In the genomic region with DNA sequence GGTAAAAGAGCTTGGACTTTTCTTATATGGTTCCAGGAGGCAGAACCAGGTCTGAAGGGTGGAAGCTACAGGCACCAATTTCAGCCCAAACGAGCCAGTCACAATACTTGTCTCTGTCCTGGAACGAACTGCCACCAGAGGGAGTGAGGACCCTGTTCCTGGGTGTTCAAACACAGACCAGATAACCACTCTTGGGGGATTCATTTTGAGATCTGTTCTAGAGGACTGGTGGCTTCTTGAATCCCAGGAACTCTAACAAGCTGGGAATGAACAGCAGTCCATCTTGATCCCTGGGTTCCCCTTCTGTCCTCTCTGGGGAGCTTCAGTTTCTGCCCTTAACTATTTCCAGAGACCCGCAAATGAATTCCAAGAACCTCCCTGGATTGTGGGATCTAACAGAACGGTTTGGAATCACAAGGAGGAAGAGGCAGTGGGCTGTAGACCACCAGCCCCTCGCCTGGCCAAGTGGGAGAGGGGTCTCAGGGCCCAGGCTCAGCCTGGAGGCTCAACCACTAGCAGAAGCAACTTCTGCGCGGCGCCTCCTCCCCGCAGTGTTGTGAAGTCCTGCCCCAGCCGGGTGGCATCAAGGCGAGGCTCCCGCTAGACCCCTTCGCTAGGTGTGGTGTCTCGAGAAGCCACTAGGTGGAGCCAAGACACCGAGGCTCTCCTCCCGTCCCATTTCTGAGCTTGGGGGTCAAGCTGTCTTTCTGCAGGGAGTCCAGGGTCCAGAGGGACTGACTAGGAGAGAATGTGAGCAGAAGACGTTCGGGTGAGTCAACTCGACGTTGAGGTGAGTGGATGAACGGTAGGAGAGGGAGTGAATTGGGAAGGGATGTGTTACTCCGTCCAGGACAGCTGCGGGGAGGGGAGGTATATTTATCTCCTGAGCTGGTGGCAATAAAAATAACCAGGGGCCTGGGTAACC, we compare ENCODE assay signal across 8 cellular contexts. TPM values are rescaled to one million over a fixed set of nuclear protein-coding genes. Genes with fewer than 3 reads are reported as not detected.
DNase-seq lines count a peak whose midpoint lies in the region; ATAC-seq, FAIRE-seq and TF ChIP-seq lines count a peak whose summit lies in the region.

No MANE protein-coding gene starts in this region.

- intact Hi-C loops in endothelial cell of umbilical vein (cut with micrococcal nuclease) = loop anchor here (1.0 kb wide), 6 partner anchors 16 to 238 kb away; a partner anchor contains a TSS

- H3K4me3 ChIP-seq in GM12865 (ENCODE audit: low read depth, low read length) (no peak overlapping the region), OCI-LY1 (ENCODE audit: low read depth, low read length, poor library complexity, severe bottlenecking) (no peak overlapping the region), endothelial cell of umbilical vein (replicated peaks in 1 of 3; ENCODE audit: insufficient read depth in 1 of 3, low read depth in 1 of 3, low read length in 3 of 3) (no peak overlapping the region)

- dilution Hi-C loops in endothelial cell of umbilical vein (cut with MboI; ENCODE audit: extremely low pct_ligation_motif_present, low sequenced_read_pairs) = no loop called here

- H4K20me1 ChIP-seq in OCI-LY1 (ENCODE audit: insufficient read depth, low read length) (no peaks in the 10 kb centered on the region), endothelial cell of umbilical vein (replicated peaks; ENCODE audit: control insufficient read depth, extremely low read depth, insufficient read depth, low read length) (no peaks in the 10 kb centered on the region)

- CTCF ChIA-PET in endothelial cell of umbilical vein (lab: Charles Lee) = interaction anchor here (0.6 to 16.7 kb wide), 67 partner anchors 11 to 401 kb away, joined by 3 to 546 read pairs (median 5); a partner anchor contains a TSS

- no TSS peak for BruUV-seq in endothelial cell of umbilical vein (replicated peaks; lab: Mats Ljungman, UMichigan)

- H3F3A ChIP-seq in OCI-LY1 (ENCODE audit: insufficient read depth, low read length) = no peaks in the 10 kb centered on the region

- H3K4me1 ChIP-seq in OCI-LY1 (ENCODE audit: insufficient read depth, low read length, severe bottlenecking) (peaks cover 3% of the 10 kb centered on the region), endothelial cell of umbilical vein (ENCODE audit: control insufficient read depth, extremely low read depth, insufficient read depth, low read length) (no peaks in the 10 kb centered on the region)

- H3K79me2 ChIP-seq in OCI-LY1 (ENCODE audit: insufficient read depth, low read length) = no peaks in the 10 kb centered on the region
- H3K79me2 ChIP-seq in endothelial cell of umbilical vein (ENCODE audit: control insufficient read depth, insufficient read depth, low read length) = no peaks in the 10 kb centered on the region

- peak; percentile 98 for FAIRE-seq in endothelial cell of umbilical vein (lab: Jason Lieb, UNC)

- no peaks in the 10 kb centered on the region for H3K9me3 ChIP-seq in OCI-LY1 (ENCODE audit: low read length)
- H3K9me3 ChIP-seq in endothelial cell of umbilical vein (replicated peaks; ENCODE audit: control insufficient read depth, insufficient read depth, low read length) = no peaks in the 10 kb centered on the region

- ATAC-seq in GM19452 (IDR thresholded peaks at IDR 0.05; ENCODE audit: unreplicated experiment) = no peak

- H3K27ac ChIP-seq in OCI-LY1 (ENCODE audit: low read depth, low read length, poor library complexity, severe bottlenecking) (no peak overlapping the region), endothelial cell of umbilical vein (ENCODE audit: insufficient read depth, low read depth, low read length) (no peak overlapping the region)

- no peak for TF ChIP-seq POLR2A in endothelial cell of umbilical vein (IDR thresholded peaks at IDR 0.05; ENCODE audit: low read depth, low read length)

- H3K4me2 ChIP-seq in OCI-LY1 (ENCODE audit: low read length) (peak overlapping the region; percentile 2; the same call in 1 of the 2 replicates), endothelial cell of umbilical vein (ENCODE audit: insufficient read depth, low read length) (peak overlapping the region; percentile 42)

- H3K9me1 ChIP-seq in endothelial cell of umbilical vein (replicated peaks; ENCODE audit: control insufficient read depth, extremely low read depth, insufficient read depth, low read length) = no peaks in the 10 kb centered on the region

- peaks cover 11% of the 10 kb centered on the region for H3K27me3 ChIP-seq in OCI-LY1 (ENCODE audit: insufficient read depth, low read length)
- peaks cover 19 to 31% of the 10 kb centered on the region in 2 experiments for H3K27me3 ChIP-seq in endothelial cell of umbilical vein (ENCODE audit: control insufficient read depth in 2 of 2, insufficient read depth in 2 of 2, low read length in 2 of 2)

- H2AFZ ChIP-seq in OCI-LY1 (ENCODE audit: low read length) = no peak overlapping the region
- H2AFZ ChIP-seq in endothelial cell of umbilical vein (ENCODE audit: low read depth, low read length) = peak overlapping the region; percentile 55

- H3K36me3 ChIP-seq in OCI-LY1 (ENCODE audit: insufficient read depth, low read length) (no peaks in the 10 kb centered on the region), endothelial cell of umbilical vein (ENCODE audit: control insufficient read depth in 2 of 2, extremely low read depth in 1 of 2, insufficient read depth in 2 of 2, low read length in 2 of 2) (no peaks in the 10 kb centered on the region)

- peak; percentile 83 for DNase-seq in GM12865 (ENCODE audit: low read depth)
- peak; percentile 79 for DNase-seq in HuH-7.5 (ENCODE audit: low spot score)
- DNase-seq in activated CD8-positive, alpha-beta memory T cell treated with anti-CD3 and anti-CD28 coated beads, Interleukin-2, amount 50 U/mL, for 24 hours (ENCODE audit: extremely low read depth) = peak; percentile 17
- peak; percentile 86 for DNase-seq in endothelial cell of umbilical vein (ENCODE audit: low read depth, low spot score)
- DNase-seq in mucosa of gallbladder (ENCODE audit: low spot score) = peak; percentile 72
- DNase-seq in stimulated activated CD8-positive, alpha-beta memory T cell treated with anti-CD3 and anti-CD28 coated beads, Interleukin-4, amount 100 ng/mL, for 4 hours (ENCODE audit: low read depth in 2 of 2, low spot score in 1 of 2) = peak; percentile 47 to 56

- no peak overlapping the region for H3K9ac ChIP-seq in OCI-LY1 (ENCODE audit: low read length)
- H3K9ac ChIP-seq in endothelial cell of umbilical vein (replicated peaks; ENCODE audit: extremely low read depth, insufficient read depth, low read length) = no peak overlapping the region

- H3K9me2 ChIP-seq in OCI-LY1 (ENCODE audit: low read depth, low read length) = no peaks in the 10 kb centered on the region

- TF ChIP-seq CTCF in GM12865 (IDR thresholded peaks at IDR 0.05; ENCODE audit: insufficient read depth, low read depth, low read length, missing control alignments) = peak; percentile 97
- peak; percentile 77 for TF ChIP-seq CTCF in OCI-LY1 (IDR thresholded peaks at IDR 0.05; ENCODE audit: low read length)
- TF ChIP-seq CTCF in endothelial cell of umbilical vein (IDR thresholded peaks at IDR 0.05; ENCODE audit: extremely low read depth in 1 of 2, insufficient read depth in 1 of 2, low read depth in 1 of 2, low read length in 2 of 2) = peak; percentile 87 to 93

- POLR2A ChIA-PET in endothelial cell of umbilical vein (lab: Charles Lee) = interaction anchor here (0.9 to 1.1 kb wide), 3 partner anchors 15 to 39 kb away, joined by 3 to 6 read pairs (median 4); a partner anchor contains a TSS

RNA-seq across cellular contexts. Expression of a gene that starts 12.1 kb away (rescaled TPM):
- total RNA-seq in endothelial cell of umbilical vein (269 and 274 TPM in 2 replicates), mucosa of gallbladder (26.1 TPM)
- 15.5 and 19.4 TPM in 2 replicates for polyA plus RNA-seq in endothelial cell of umbilical vein
- 34.7 and 34.8 TPM in 2 replicates for polyA plus RNA-seq in endothelial cell of umbilical vein (2011; cell fraction: cytosol; rRNA removed)
- polyA plus RNA-seq in endothelial cell of umbilical vein (2011; cell fraction: nucleus; rRNA removed) = 54.3 and 59.9 TPM in 2 replicates
- 91.3 and 128 TPM in 2 replicates for polyA plus RNA-seq in endothelial cell of umbilical vein (2012)
- 27.1 and 31.8 TPM in 2 replicates for polyA minus RNA-seq in endothelial cell of umbilical vein
- 1.3 TPM for polyA minus RNA-seq in endothelial cell of umbilical vein (2011; cell fraction: cytosol; rRNA and poly(A)+ RNA removed)
- 14.7 and 17.6 TPM in 2 replicates for polyA minus RNA-seq in endothelial cell of umbilical vein (2011; cell fraction: nucleus; rRNA and poly(A)+ RNA removed)

RNA-seq across cellular contexts. Expression of a gene that starts 16.1 kb away (rescaled TPM):
- total RNA-seq in endothelial cell of umbilical vein = 1.0 and 2.6 TPM in 2 replicates
- polyA plus RNA-seq in endothelial cell of umbilical vein = 0.21 and 0.32 TPM in 2 replicates
- 0.37 and 0.45 TPM in 2 replicates for polyA plus RNA-seq in endothelial cell of umbilical vein (2011; cell fraction: cytosol; rRNA removed)
- 1.2 and 2.1 TPM in 2 replicates for polyA plus RNA-seq in endothelial cell of umbilical vein (2011; cell fraction: nucleus; rRNA removed)
- 0.37 and 0.88 TPM in 2 replicates for polyA plus RNA-seq in endothelial cell of umbilical vein (2012)
- polyA minus RNA-seq in endothelial cell of umbilical vein = not detected in 2 replicates
- 2.4 TPM for polyA minus RNA-seq in endothelial cell of umbilical vein (2011; cell fraction: cytosol; rRNA and poly(A)+ RNA removed)
- 0.82 TPM in 1 of 2 replicates, not detected in the other for polyA minus RNA-seq in endothelial cell of umbilical vein (2011; cell fraction: nucleus; rRNA and poly(A)+ RNA removed)
- 3.5 TPM for total RNA-seq in mucosa of gallbladder

RNA-seq across cellular contexts. Expression of a gene that starts 39.0 kb away (rescaled TPM):
- total RNA-seq in endothelial cell of umbilical vein (12.8 and 15.5 TPM in 2 replicates), mucosa of gallbladder (48.0 TPM)
- polyA plus RNA-seq in endothelial cell of umbilical vein = 15.0 and 17.3 TPM in 2 replicates
- polyA plus RNA-seq in endothelial cell of umbilical vein (2011; cell fraction: cytosol; rRNA removed) = 10.3 and 11.4 TPM in 2 replicates
- polyA plus RNA-seq in endothelial cell of umbilical vein (2011; cell fraction: nucleus; rRNA removed) = 29.0 and 38.2 TPM in 2 replicates
- polyA plus RNA-seq in endothelial cell of umbilical vein (2012) = 7.6 and 9.9 TPM in 2 replicates
- 10.6 and 13.0 TPM in 2 replicates for polyA minus RNA-seq in endothelial cell of umbilical vein
- polyA minus RNA-seq in endothelial cell of umbilical vein (2011; cell fraction: cytosol; rRNA and poly(A)+ RNA removed) = 26.8 TPM
- polyA minus RNA-seq in endothelial cell of umbilical vein (2011; cell fraction: nucleus; rRNA and poly(A)+ RNA removed) = 9.0 and 9.9 TPM in 2 replicates

RNA-seq across cellular contexts. Expression of a gene that starts 39.3 kb away (rescaled TPM):
- total RNA-seq in endothelial cell of umbilical vein (32.1 and 35.3 TPM in 2 replicates), mucosa of gallbladder (24.1 TPM)
- polyA plus RNA-seq in endothelial cell of umbilical vein = 32.0 and 33.2 TPM in 2 replicates
- polyA plus RNA-seq in endothelial cell of umbilical vein (2011; cell fraction: cytosol; rRNA removed) = 34.1 and 37.0 TPM in 2 replicates
- polyA plus RNA-seq in endothelial cell of umbilical vein (2011; cell fraction: nucleus; rRNA removed) = 20.2 and 24.9 TPM in 2 replicates
- 27.8 and 37.7 TPM in 2 replicates for polyA plus RNA-seq in endothelial cell of umbilical vein (2012)
- polyA minus RNA-seq in endothelial cell of umbilical vein = 48.1 and 59.4 TPM in 2 replicates
- 22.1 TPM for polyA minus RNA-seq in endothelial cell of umbilical vein (2011; cell fraction: cytosol; rRNA and poly(A)+ RNA removed)
- polyA minus RNA-seq in endothelial cell of umbilical vein (2011; cell fraction: nucleus; rRNA and poly(A)+ RNA removed) = 23.7 and 28.4 TPM in 2 replicates

RNA-seq across cellular contexts. Expression of a gene that starts 47.4 kb away (rescaled TPM):
- total RNA-seq in endothelial cell of umbilical vein (not detected in 2 replicates), mucosa of gallbladder (0.52 TPM)
- 0.14 and 0.15 TPM in 2 replicates for polyA plus RNA-seq in endothelial cell of umbilical vein
- polyA plus RNA-seq in endothelial cell of umbilical vein (2011; cell fraction: cytosol; rRNA removed) = 0.05 and 0.14 TPM in 2 replicates
- polyA plus RNA-seq in endothelial cell of umbilical vein (2011; cell fraction: nucleus; rRNA removed) = 0.07 TPM in 1 of 2 replicates, not detected in the other
- polyA plus RNA-seq in endothelial cell of umbilical vein (2012) = 0.08 and 0.15 TPM in 2 replicates
- 0.15 TPM in 1 of 2 replicates, not detected in the other for polyA minus RNA-seq in endothelial cell of umbilical vein
- not detected for polyA minus RNA-seq in endothelial cell of umbilical vein (2011; cell fraction: cytosol; rRNA and poly(A)+ RNA removed)
- not detected in 2 replicates for polyA minus RNA-seq in endothelial cell of umbilical vein (2011; cell fraction: nucleus; rRNA and poly(A)+ RNA removed)

Comparison
In these comparisons a context has a peak if more than half of its experiments do, and no peak if none do; other contexts are left out.
1. DNase-seq: peak in every context shown above with its lines; median percentile 86 in endothelial cell of umbilical vein; 83 in GM12865; 79 in HuH-7.5; 72 in mucosa of gallbladder; 52 in stimulated activated CD8-positive, alpha-beta memory T cell treated with anti-CD3 and anti-CD28 coated beads, Interleukin-4, amount 100 ng/mL, for 4 hours; 17 in activated CD8-positive, alpha-beta memory T cell treated with anti-CD3 and anti-CD28 coated beads, Interleukin-2, amount 50 U/mL, for 24 hours.